In the genomic region with DNA sequence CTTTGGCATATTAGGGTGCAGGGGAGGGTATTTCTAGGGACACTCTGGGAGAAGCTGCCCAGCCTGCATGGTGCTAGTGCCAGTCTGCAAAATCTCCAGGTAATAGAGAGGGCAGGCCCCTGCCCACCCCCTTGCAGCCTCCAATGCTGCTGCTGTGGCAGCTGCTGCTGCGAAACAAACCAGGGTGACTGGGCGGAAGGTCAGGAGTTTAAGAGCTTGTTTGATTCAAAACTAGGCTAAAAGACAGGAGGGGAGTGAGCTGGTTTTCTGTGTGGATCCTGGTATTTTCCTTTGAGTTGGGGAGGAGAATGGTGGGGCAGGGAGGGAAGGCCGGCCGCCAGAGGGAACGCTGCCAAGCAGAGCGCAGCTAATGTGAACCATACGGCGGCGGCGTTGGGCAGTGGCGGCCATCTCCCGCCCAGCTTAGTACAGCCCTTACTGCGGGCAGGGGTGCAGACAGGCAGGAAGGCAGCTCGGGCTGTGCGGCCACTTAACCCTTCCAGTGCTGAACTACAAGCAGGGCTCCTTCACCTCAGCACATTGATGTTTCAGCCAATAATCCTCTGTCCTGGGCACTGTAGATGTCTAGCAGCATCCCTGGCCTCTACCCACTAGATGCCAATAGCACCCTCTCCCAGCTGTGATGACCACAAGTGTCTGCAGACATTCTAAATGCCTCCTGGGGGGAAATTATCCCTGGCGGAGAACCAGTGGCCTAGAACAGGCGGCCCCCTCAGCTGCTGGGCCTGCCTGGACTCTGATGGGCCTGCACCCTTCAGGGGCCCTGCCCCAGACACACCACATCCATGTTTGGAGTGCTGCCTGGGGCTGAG, we compare ENCODE assay signal across 9 cellular contexts.
DNase-seq lines count a peak whose midpoint lies in the region; ATAC-seq and TF ChIP-seq lines count a peak whose summit lies in the region.
"Had no signal": no experiment of that assay in that cellular context is flagged by ENCODE, and none has a peak within 500 bp of the region (broad histone marks: within the 10 kb centered on the region; RNA-seq: fewer than 3 reads in every experiment).

No MANE protein-coding gene starts in this region.

- no peak overlapping the region for H3K9ac ChIP-seq in endodermal cell (ENCODE audit: extremely low read depth, low read length, poor library complexity, severe bottlenecking)
- H3K9ac ChIP-seq: BLaER1 had no signal

- ATAC-seq in Right ventricle myocardium inferior, result peak; percentile 64

- H3K4me1 Mint-ChIP-seq in endodermal cell, result peaks cover 60% of the 10 kb centered on the region

- H3K4me3 ChIP-seq in right atrium auricular region (no peak overlapping the region), endodermal cell (ENCODE audit: low read length) (no peak overlapping the region), mesodermal cell (ENCODE audit: extremely low read depth, insufficient read depth, low read length, poor library complexity, severe bottlenecking) (no peak overlapping the region), vagina (no peak overlapping the region)
- H3K4me3 ChIP-seq: BLaER1 had no signal

- H3K4me3 Mint-ChIP-seq in endodermal cell, result no peak overlapping the region

- H3K4me1 ChIP-seq in right atrium auricular region (peaks cover 0 to 42% of the 10 kb centered on the region in 2 donors), endodermal cell (ENCODE audit: control insufficient read depth, insufficient read depth, low read length) (peaks cover 33% of the 10 kb centered on the region), mesodermal cell (ENCODE audit: control insufficient read depth, insufficient read depth, low read length, poor library complexity, severe bottlenecking) (peaks cover 38% of the 10 kb centered on the region), vagina (peaks cover 44% of the 10 kb centered on the region)
- H3K4me1 ChIP-seq: BLaER1 had no signal

- H3K36me3 ChIP-seq in right atrium auricular region (no peaks in the 10 kb centered on the region), endodermal cell (ENCODE audit: control insufficient read depth, insufficient read depth, low read length) (no peaks in the 10 kb centered on the region), mesodermal cell (ENCODE audit: control insufficient read depth, insufficient read depth, low read length) (no peaks in the 10 kb centered on the region), vagina (no peaks in the 10 kb centered on the region)

- peak; percentile 88 for DNase-seq in Right ventricle myocardium inferior (ENCODE audit: missing footprints)
- no peak for DNase-seq in right atrium auricular region (ENCODE audit: low spot score)
- peak; percentile 72 for DNase-seq in endodermal cell
- peak; percentile 77 to 84 for DNase-seq in vagina (ENCODE audit: extremely low spot score in 2 of 2)
- DNase-seq in activated CD4-positive, alpha-beta T cell treated with anti-CD3 and anti-CD28 coated beads for 4 hours, result no peak
- DNase-seq in T-helper 1 cell, result no peak
- no peak for DNase-seq in DMS153 (lab: John Stamatoyannopoulos, UW)

- no peaks in the 10 kb centered on the region for H3K9me3 ChIP-seq in right atrium auricular region
- no peaks in the 10 kb centered on the region for H3K9me3 ChIP-seq in endodermal cell (ENCODE audit: control insufficient read depth, low read length)
- no peaks in the 10 kb centered on the region for H3K9me3 ChIP-seq in mesodermal cell (ENCODE audit: control insufficient read depth, low read length)
- H3K9me3 ChIP-seq in vagina, result no peaks in the 10 kb centered on the region
- H3K9me3 ChIP-seq: BLaER1 had no signal

- H3K9me3 Mint-ChIP-seq in endodermal cell, result no peaks in the 10 kb centered on the region

- TF ChIP-seq CTCF in right atrium auricular region (IDR thresholded peaks at IDR 0.05), result no peak
- TF ChIP-seq CTCF in endodermal cell (conservative IDR thresholded peaks at IDR 0.05), result peak; percentile 31
- no peak for TF ChIP-seq CTCF in vagina (IDR thresholded peaks at IDR 0.05)

- no peaks in the 10 kb centered on the region for H3K27me3 ChIP-seq in right atrium auricular region
- H3K27me3 ChIP-seq in endodermal cell (ENCODE audit: control insufficient read depth, insufficient read depth, low read length, poor library complexity, severe bottlenecking), result no peaks in the 10 kb centered on the region
- H3K27me3 ChIP-seq in vagina, result no peaks in the 10 kb centered on the region
- H3K27me3 ChIP-seq: BLaER1 had no signal

- WGBS in endodermal cell (ENCODE audit: insufficient coverage in 1 of 2, insufficient read length in 1 of 2), 2 experiments, result 66 to 68% methylated on average over 13 to 17 of the region's 17 CpGs
- 53 to 59% methylated on average over 10 to 14 of the region's 17 CpGs for WGBS in mesodermal cell (ENCODE audit: insufficient coverage in 2 of 2), 2 experiments

- intact Hi-C loops in Right ventricle myocardium inferior (cut with DNase I), result no loop called here
- intact Hi-C loops in vagina (cut with DNase I), result no loop called here

- no peaks in the 10 kb centered on the region for H3K36me3 Mint-ChIP-seq in endodermal cell (ENCODE audit: low read depth)

- peak overlapping the region; percentile 9 for H3K27ac Mint-ChIP-seq in endodermal cell

- H3K27ac ChIP-seq in right atrium auricular region, result no peak overlapping the region
- H3K27ac ChIP-seq in endodermal cell (ENCODE audit: low read depth, low read length), result peak overlapping the region; percentile 48
- peak overlapping the region; percentile 31 for H3K27ac ChIP-seq in mesodermal cell (ENCODE audit: low read depth, low read length, severe bottlenecking)
- H3K27ac ChIP-seq in vagina, result peak overlapping the region; percentile 64
- H3K27ac ChIP-seq: BLaER1 had no signal

- no peak for TF ChIP-seq POLR2A in vagina (IDR thresholded peaks at IDR 0.05)

- peaks cover 16% of the 10 kb centered on the region for H3K27me3 Mint-ChIP-seq in endodermal cell (ENCODE audit: insufficient read depth)

Comparison
In these comparisons a context has a peak if more than half of its experiments do, and no peak if none do; other contexts are left out.
1. DNase-seq: peak in Right ventricle myocardium inferior (single experiment), endodermal cell (single experiment) and vagina (2 of 2); none in right atrium auricular region (single experiment), activated CD4-positive, alpha-beta T cell treated with anti-CD3 and anti-CD28 coated beads for 4 hours (0 of 2), T-helper 1 cell (0 of 5) and DMS153 (single experiment).
2. H3K27ac ChIP-seq: peak in endodermal cell (single experiment), mesodermal cell (single experiment) and vagina (single experiment); none in right atrium auricular region (0 of 2).